Comparison of ENCODE assay signal across 1 cellular context in genomic region chr17:81844327-81844851, GRCh38.
TF ChIP-seq lines count a peak whose summit lies in the region.

No MANE protein-coding gene starts in this region.

TF ChIP-seq in HEK293, 187 proteins besides CTCF, POLR2A, EP300 and RAD21 (continued from another document):
- TF ChIP-seq ZNF280C (tag by site-specific recombination; IDR thresholded peaks at IDR 0.05) = no peak
- TF ChIP-seq ZNF138 (tag by site-specific recombination; IDR thresholded peaks at IDR 0.05; ENCODE audit: borderline replicate concordance) = no peak
TF ChIP-seq in HEK293: peak in this region for 3.
